Comparison of ENCODE assay signal across 24 cellular contexts in the genomic region with DNA sequence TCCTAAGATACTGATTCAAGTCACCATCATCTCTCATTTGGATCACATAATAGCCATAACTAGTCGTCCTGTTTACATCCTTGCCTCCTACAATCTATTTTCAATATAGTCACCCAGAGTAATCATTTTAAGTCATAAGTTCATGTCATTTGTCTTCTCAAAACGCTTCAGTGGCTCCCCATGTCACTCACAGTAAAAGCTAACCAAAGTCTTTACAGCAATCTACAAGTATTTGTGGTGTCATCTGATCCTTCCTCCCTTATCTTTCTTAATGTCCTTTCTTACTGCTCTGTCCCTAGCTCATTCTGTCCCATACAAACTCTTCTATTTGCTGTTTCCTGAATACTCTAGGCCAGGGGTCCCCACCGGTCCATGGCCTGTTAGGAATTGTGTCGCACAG.
"Had no signal": no experiment of that assay in that cellular context is flagged by ENCODE, and none has a peak within 500 bp of the region (broad histone marks: within the 10 kb centered on the region; RNA-seq: fewer than 3 reads in every experiment).

No MANE protein-coding gene starts in this region.

- DNase-seq: activated B cell treated with CpG ODN at 0.5 μM for 24 hours; activated CD4-positive, alpha-beta memory T cell treated with anti-CD3 and anti-CD28 coated beads for 36 hours; activated CD4-positive, alpha-beta T cell treated with anti-CD3 and anti-CD28 coated beads, Interleukin-2, amount 10 ng/mL, durations not matched to agents 7 days and 5 days; activated CD8-positive, alpha-beta memory T cell treated with anti-CD3 and anti-CD28 coated beads for 24 hours; activated effector memory CD4-positive, alpha-beta T cell treated with anti-CD3 and anti-CD28 coated beads, Interleukin-2, amount 50 U/mL, for 16 hours; activated naive CD4-positive, alpha-beta T cell treated with Interleukin-2 at 50 U/mL for 16 hours; activated naive CD8-positive, alpha-beta T cell treated with anti-CD3 and anti-CD28 coated beads, Interleukin-2, amount 50 U/mL, for 24 hours; activated T-cell treated with anti-CD3 and anti-CD28 coated beads, Interleukin-2, amount 50 U/mL, for 4 hours; amniotic stem cell; body of pancreas; central memory CD4-positive, alpha-beta T cell; KG1; NCI-H1048; NCI-H1694 treated with DMSO at 0.1 percent for 48 hours; NCI-H2029 treated with DMSO at 0.1 percent for 48 hours; NCI-H446; NCI-H524; NCI-H774; Peyer's patch; SHP77 had no signal

- ATAC-seq: activated naive CD4-positive, alpha-beta T cell treated with anti-CD3 and anti-CD28 coated beads, Interleukin-2, amount 50 U/mL, for 72 hours; activated naive CD8-positive, alpha-beta T cell treated with anti-CD3 and anti-CD28 coated beads, Interleukin-2, amount 50 U/mL, for 24 hours; activated T-cell treated with anti-CD3 and anti-CD28 coated beads, Interleukin-2, amount 50 U/mL, for 4 hours; body of pancreas had no signal

- H3K4me1 ChIP-seq: Peyer's patch had no signal

- H3K27me3 Mint-ChIP-seq: activated B cell treated with CpG ODN at 0.5 μM for 24 hours; activated CD4-positive, alpha-beta memory T cell treated with anti-CD3 and anti-CD28 coated beads for 36 hours; activated CD4-positive, alpha-beta T cell treated with anti-CD3 and anti-CD28 coated beads, Interleukin-2, amount 10 ng/mL, durations not matched to agents 7 days and 5 days; activated naive CD8-positive, alpha-beta T cell treated with anti-CD3 and anti-CD28 coated beads, Interleukin-2, amount 50 U/mL, for 24 hours had no signal

- H3K27ac Mint-ChIP-seq: activated B cell treated with CpG ODN at 0.5 μM for 24 hours; activated CD4-positive, alpha-beta memory T cell treated with anti-CD3 and anti-CD28 coated beads for 36 hours; activated CD4-positive, alpha-beta T cell treated with anti-CD3 and anti-CD28 coated beads, Interleukin-2, amount 10 ng/mL, durations not matched to agents 7 days and 5 days; activated naive CD4-positive, alpha-beta T cell treated with anti-CD3 and anti-CD28 coated beads, Interleukin-2, amount 50 U/mL, for 72 hours; activated naive CD8-positive, alpha-beta T cell treated with anti-CD3 and anti-CD28 coated beads, Interleukin-2, amount 50 U/mL, for 24 hours; T-helper 1 cell treated with Interleukin-12 subunit alpha and Interleukin-12 subunit beta and Interleukin-4 antibody, amounts not matched to agents 30 μg/mL and 1 μg/mL, for 36 hours had no signal

- H3K4me3 Mint-ChIP-seq: activated B cell treated with CpG ODN at 0.5 μM for 24 hours; activated CD4-positive, alpha-beta memory T cell treated with anti-CD3 and anti-CD28 coated beads for 36 hours; activated CD4-positive, alpha-beta T cell treated with anti-CD3 and anti-CD28 coated beads, Interleukin-2, amount 10 ng/mL, durations not matched to agents 7 days and 5 days; activated naive CD8-positive, alpha-beta T cell treated with anti-CD3 and anti-CD28 coated beads, Interleukin-2, amount 50 U/mL, for 24 hours; activated T-cell treated with anti-CD3 and anti-CD28 coated beads, Interleukin-2, amount 50 U/mL, for 4 hours; T-helper 1 cell treated with Interleukin-12 subunit alpha and Interleukin-12 subunit beta and Interleukin-4 antibody, amounts not matched to agents 30 μg/mL and 1 μg/mL, for 36 hours had no signal

- H3K9me3 ChIP-seq: ascending aorta, body of pancreas, Peyer's patch had no signal

- H3K4me3 ChIP-seq: ascending aorta, body of pancreas, Peyer's patch had no signal

- H3K9me3 Mint-ChIP-seq: activated B cell treated with CpG ODN at 0.5 μM for 24 hours; activated CD4-positive, alpha-beta memory T cell treated with anti-CD3 and anti-CD28 coated beads for 36 hours; activated CD4-positive, alpha-beta T cell treated with anti-CD3 and anti-CD28 coated beads, Interleukin-2, amount 10 ng/mL, durations not matched to agents 7 days and 5 days; activated naive CD4-positive, alpha-beta T cell treated with anti-CD3 and anti-CD28 coated beads, Interleukin-2, amount 50 U/mL, for 72 hours; activated naive CD8-positive, alpha-beta T cell treated with anti-CD3 and anti-CD28 coated beads, Interleukin-2, amount 50 U/mL, for 24 hours; T-helper 1 cell treated with Interleukin-12 subunit alpha and Interleukin-12 subunit beta and Interleukin-4 antibody, amounts not matched to agents 30 μg/mL and 1 μg/mL, for 36 hours had no signal

- H3K27me3 ChIP-seq: ascending aorta, body of pancreas, Peyer's patch had no signal

- H3K4me1 Mint-ChIP-seq: activated CD4-positive, alpha-beta T cell treated with anti-CD3 and anti-CD28 coated beads, Interleukin-2, amount 10 ng/mL, durations not matched to agents 7 days and 5 days had no signal

- H3K27ac ChIP-seq: ascending aorta, body of pancreas, Peyer's patch, RWPE1 had no signal

- H3K36me3 ChIP-seq: ascending aorta, Peyer's patch had no signal
